In the genomic region with DNA sequence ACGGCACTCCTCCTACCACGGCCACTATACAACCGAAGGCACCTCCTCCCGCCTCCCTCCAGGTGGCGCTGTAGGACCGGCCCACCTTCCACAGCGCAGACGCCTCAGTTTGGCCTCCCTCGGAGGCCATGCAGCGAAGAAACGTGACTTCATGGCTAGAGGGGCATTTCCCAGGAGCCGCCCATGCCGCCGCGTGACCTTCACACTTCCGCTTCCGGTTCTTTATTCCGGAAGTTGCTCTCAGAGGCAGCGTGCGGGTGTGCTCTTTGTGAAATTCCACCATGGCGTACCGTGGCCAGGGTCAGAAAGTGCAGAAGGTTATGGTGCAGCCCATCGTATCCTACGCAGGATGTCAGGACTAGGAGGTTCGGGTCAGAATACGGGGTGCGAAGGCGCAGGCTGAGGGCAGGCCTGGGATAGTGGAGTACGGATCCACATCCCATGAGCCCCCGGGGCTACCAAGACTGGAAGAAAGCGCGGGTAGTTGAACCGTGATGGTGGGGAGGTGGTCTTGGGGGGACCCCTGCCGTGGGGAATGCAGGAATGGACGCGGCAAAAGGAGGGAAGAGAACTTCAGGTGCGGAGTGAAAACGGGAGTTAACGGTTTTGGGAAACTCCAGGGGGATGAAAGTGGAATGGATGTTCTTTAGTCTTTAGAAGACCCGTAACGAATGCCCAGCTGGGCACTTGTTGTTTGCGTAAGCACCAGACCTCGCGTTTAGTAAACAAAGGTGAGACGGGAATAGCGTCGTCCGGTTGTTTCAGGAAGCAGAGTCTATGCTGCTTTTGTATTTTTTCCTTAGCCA, we compare ENCODE assay signal across 1 cellular context.
A peak's percentile ranks its signal among the peaks of the same experiment; 100 is the strongest.
TF ChIP-seq lines count a peak whose summit lies in the region.

A gene (plus strand): TSS at position 221 of the 806 bp plus-strand sequence. CDS start 61 bp downstream, at position 282.

TF ChIP-seq in K562, 482 proteins besides CTCF, POLR2A, EP300 and RAD21 (continued from another document):
- TF ChIP-seq, protein P1, sequence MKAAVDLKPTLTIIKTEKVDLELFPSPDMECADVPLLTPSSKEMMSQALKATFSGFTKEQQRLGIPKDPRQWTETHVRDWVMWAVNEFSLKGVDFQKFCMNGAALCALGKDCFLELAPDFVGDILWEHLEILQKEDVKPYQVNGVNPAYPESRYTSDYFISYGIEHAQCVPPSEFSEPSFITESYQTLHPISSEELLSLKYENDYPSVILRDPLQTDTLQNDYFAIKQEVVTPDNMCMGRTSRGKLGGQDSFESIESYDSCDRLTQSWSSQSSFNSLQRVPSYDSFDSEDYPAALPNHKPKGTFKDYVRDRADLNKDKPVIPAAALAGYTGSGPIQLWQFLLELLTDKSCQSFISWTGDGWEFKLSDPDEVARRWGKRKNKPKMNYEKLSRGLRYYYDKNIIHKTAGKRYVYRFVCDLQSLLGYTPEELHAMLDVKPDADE (conservative IDR thresholded peaks at IDR 0.05; ENCODE audit: control insufficient read depth, low read depth, low read length) = 0 out of 2 replicates have a peak, but pooled peaks have one; percentile 14
- TF ChIP-seq TOE1 (IDR thresholded peaks at IDR 0.05; ENCODE audit: borderline replicate concordance) (peak; percentile 87), TOE1 (CRISPR knock-in tag; IDR thresholded peaks at IDR 0.05; ENCODE audit: borderline replicate concordance, low read depth) (peak; percentile 88), MXI1 (IDR thresholded peaks at IDR 0.05; ENCODE audit: low read depth, low read length) (peak; percentile 91), CREM (IDR thresholded peaks at IDR 0.05; ENCODE audit: low read depth) (peak; percentile 92), PHB (CRISPR knock-in tag; IDR thresholded peaks at IDR 0.05) (0 out of 2 replicates have a peak, but pooled peaks have one; percentile 52), ZNF589 (CRISPR knock-in tag; IDR thresholded peaks at IDR 0.05; ENCODE audit: low read depth) (peak; percentile 85), SREBF1 (IDR thresholded peaks at IDR 0.05; ENCODE audit: borderline replicate concordance, low read depth, low read length) (peak; percentile 88), MEF2D (tag; conservative IDR thresholded peaks at IDR 0.05; ENCODE audit: low read depth) (peak; percentile 50; the same call in 1 of the 2 replicates), RBBP5 (IDR thresholded peaks at IDR 0.05; ENCODE audit: borderline replicate concordance, insufficient read depth, low read length, poor library complexity, severe bottlenecking) (peak; percentile 96), EHMT2 (IDR thresholded peaks at IDR 0.05) (peak; percentile 92), NFRKB (IDR thresholded peaks at IDR 0.05; ENCODE audit: low read depth) (peak; percentile 97), NR3C1 (CRISPR knock-in tag; IDR thresholded peaks at IDR 0.05) (no peak), ELF1 (tag; IDR thresholded peaks at IDR 0.05) (peak; percentile 99), ZNF75A (CRISPR knock-in tag; IDR thresholded peaks at IDR 0.05) (no peak), NCOA1 (IDR thresholded peaks at IDR 0.05; ENCODE audit: low read depth) (no peak; the same call in none of the 2 replicates), SIN3A (IDR thresholded peaks at IDR 0.05; ENCODE audit: borderline replicate concordance in 2 of 2, control insufficient read depth in 1 of 2, low read depth in 2 of 2, low read length in 2 of 2) (peak; percentile 91 to 96; a peak in 3 of 4 replicates), FOXK2 (conservative IDR thresholded peaks at IDR 0.05 in 1 of 2, IDR thresholded peaks at IDR 0.05 in 1 of 2; ENCODE audit: low read depth in 2 of 2) (peak; percentile 97), MYC (IDR thresholded peaks at IDR 0.05; ENCODE audit: low read depth, low read length) (peak; percentile 100), MYC (CRISPR knock-in tag; IDR thresholded peaks at IDR 0.05; ENCODE audit: borderline replicate concordance, low read depth) (peak; percentile 99), SRSF3 (IDR thresholded peaks at IDR 0.05; ENCODE audit: insufficient read depth, low read length) (0 out of 2 replicates have a peak, but pooled peaks have one; percentile 73), HDAC2 (IDR thresholded peaks at IDR 0.05) (peak; percentile 97), ZNF282 (CRISPR knock-in tag; IDR thresholded peaks at IDR 0.05) (no peak), KAT8 (IDR thresholded peaks at IDR 0.05; ENCODE audit: low read depth) (peak; percentile 75), SAP30 (IDR thresholded peaks at IDR 0.05; ENCODE audit: borderline replicate concordance, insufficient read depth, low read depth, low read length, poor library complexity, severe bottlenecking) (peak; percentile 97), LCOR (CRISPR knock-in tag; IDR thresholded peaks at IDR 0.05) (peak; percentile 95)
- TF ChIP-seq, protein P2, sequence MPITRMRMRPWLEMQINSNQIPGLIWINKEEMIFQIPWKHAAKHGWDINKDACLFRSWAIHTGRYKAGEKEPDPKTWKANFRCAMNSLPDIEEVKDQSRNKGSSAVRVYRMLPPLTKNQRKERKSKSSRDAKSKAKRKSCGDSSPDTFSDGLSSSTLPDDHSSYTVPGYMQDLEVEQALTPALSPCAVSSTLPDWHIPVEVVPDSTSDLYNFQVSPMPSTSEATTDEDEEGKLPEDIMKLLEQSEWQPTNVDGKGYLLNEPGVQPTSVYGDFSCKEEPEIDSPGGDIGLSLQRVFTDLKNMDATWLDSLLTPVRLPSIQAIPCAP (CRISPR knock-in tag; IDR thresholded peaks at IDR 0.05; ENCODE audit: borderline replicate concordance) = peak; percentile 91; the same call in 1 of the 2 replicates
- TF ChIP-seq, protein P3, sequence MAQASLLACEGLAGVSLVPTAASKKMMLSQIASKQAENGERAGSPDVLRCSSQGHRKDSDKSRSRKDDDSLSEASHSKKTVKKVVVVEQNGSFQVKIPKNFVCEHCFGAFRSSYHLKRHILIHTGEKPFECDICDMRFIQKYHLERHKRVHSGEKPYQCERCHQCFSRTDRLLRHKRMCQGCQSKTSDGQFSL (CRISPR knock-in tag; IDR thresholded peaks at IDR 0.05) = no peak
- TF ChIP-seq, protein P3 (tag; IDR thresholded peaks at IDR 0.05) = no peak
- TF ChIP-seq, protein P4, sequence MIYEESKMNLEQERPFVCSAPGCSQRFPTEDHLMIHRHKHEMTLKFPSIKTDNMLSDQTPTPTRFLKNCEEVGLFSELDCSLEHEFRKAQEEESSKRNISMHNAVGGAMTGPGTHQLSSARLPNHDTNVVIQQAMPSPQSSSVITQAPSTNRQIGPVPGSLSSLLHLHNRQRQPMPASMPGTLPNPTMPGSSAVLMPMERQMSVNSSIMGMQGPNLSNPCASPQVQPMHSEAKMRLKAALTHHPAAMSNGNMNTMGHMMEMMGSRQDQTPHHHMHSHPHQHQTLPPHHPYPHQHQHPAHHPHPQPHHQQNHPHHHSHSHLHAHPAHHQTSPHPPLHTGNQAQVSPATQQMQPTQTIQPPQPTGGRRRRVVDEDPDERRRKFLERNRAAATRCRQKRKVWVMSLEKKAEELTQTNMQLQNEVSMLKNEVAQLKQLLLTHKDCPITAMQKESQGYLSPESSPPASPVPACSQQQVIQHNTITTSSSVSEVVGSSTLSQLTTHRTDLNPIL (CRISPR knock-in tag; IDR thresholded peaks at IDR 0.05) = no peak
- TF ChIP-seq, protein P5, sequence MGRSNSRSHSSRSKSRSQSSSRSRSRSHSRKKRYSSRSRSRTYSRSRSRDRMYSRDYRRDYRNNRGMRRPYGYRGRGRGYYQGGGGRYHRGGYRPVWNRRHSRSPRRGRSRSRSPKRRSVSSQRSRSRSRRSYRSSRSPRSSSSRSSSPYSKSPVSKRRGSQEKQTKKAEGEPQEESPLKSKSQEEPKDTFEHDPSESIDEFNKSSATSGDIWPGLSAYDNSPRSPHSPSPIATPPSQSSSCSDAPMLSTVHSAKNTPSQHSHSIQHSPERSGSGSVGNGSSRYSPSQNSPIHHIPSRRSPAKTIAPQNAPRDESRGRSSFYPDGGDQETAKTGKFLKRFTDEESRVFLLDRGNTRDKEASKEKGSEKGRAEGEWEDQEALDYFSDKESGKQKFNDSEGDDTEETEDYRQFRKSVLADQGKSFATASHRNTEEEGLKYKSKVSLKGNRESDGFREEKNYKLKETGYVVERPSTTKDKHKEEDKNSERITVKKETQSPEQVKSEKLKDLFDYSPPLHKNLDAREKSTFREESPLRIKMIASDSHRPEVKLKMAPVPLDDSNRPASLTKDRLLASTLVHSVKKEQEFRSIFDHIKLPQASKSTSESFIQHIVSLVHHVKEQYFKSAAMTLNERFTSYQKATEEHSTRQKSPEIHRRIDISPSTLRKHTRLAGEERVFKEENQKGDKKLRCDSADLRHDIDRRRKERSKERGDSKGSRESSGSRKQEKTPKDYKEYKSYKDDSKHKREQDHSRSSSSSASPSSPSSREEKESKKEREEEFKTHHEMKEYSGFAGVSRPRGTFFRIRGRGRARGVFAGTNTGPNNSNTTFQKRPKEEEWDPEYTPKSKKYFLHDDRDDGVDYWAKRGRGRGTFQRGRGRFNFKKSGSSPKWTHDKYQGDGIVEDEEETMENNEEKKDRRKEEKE (IDR thresholded peaks at IDR 0.05; ENCODE audit: borderline replicate concordance in 1 of 2, control insufficient read depth in 1 of 2, low read depth in 2 of 2, low read length in 1 of 2) = peak in 1 of 2 experiments; percentile 94; a peak in 2 of 4 replicates
- TF ChIP-seq, protein P6, sequence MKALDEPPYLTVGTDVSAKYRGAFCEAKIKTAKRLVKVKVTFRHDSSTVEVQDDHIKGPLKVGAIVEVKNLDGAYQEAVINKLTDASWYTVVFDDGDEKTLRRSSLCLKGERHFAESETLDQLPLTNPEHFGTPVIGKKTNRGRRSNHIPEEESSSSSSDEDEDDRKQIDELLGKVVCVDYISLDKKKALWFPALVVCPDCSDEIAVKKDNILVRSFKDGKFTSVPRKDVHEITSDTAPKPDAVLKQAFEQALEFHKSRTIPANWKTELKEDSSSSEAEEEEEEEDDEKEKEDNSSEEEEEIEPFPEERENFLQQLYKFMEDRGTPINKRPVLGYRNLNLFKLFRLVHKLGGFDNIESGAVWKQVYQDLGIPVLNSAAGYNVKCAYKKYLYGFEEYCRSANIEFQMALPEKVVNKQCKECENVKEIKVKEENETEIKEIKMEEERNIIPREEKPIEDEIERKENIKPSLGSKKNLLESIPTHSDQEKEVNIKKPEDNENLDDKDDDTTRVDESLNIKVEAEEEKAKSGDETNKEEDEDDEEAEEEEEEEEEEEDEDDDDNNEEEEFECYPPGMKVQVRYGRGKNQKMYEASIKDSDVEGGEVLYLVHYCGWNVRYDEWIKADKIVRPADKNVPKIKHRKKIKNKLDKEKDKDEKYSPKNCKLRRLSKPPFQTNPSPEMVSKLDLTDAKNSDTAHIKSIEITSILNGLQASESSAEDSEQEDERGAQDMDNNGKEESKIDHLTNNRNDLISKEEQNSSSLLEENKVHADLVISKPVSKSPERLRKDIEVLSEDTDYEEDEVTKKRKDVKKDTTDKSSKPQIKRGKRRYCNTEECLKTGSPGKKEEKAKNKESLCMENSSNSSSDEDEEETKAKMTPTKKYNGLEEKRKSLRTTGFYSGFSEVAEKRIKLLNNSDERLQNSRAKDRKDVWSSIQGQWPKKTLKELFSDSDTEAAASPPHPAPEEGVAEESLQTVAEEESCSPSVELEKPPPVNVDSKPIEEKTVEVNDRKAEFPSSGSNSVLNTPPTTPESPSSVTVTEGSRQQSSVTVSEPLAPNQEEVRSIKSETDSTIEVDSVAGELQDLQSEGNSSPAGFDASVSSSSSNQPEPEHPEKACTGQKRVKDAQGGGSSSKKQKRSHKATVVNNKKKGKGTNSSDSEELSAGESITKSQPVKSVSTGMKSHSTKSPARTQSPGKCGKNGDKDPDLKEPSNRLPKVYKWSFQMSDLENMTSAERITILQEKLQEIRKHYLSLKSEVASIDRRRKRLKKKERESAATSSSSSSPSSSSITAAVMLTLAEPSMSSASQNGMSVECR (CRISPR knock-in tag; IDR thresholded peaks at IDR 0.05) = peak; percentile 98
